1 cellular context compared by ENCODE assay signal in the genomic region with DNA sequence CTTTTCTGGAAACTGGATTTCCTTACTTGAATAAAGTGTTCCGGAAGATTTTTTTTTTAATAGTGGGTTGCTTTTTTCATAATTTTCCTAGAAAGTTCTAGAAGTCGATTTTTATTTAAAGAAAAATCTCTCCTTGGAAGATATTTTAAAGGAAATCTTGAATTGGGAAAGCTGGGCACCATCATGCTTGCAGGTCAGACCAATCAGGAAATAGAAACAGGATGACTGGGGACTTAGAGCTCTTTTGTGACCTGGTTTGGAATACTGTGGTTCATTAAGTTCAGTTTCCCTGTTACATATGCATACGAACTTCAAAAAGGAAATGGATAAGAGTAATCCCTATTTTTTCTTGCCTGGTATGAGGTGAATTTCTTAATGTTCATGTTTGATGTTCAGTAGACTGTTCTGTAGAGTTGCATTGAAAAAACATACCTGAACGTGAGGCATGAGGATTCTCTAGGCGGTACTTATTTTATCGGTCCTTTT.
TF ChIP-seq lines count a peak whose summit lies in the region.

No MANE protein-coding gene starts in this region.

TF ChIP-seq in GM23338, 12 proteins besides CTCF, POLR2A, EP300 and RAD21 (continued from another document):
- no peak for TF ChIP-seq POLR2AphosphoS5 (IDR thresholded peaks at IDR 0.05; ENCODE audit: low read depth)
- TF ChIP-seq REST (IDR thresholded peaks at IDR 0.05; ENCODE audit: unreplicated experiment), result no peak
- TF ChIP-seq JUNB (IDR thresholded peaks at IDR 0.05; ENCODE audit: unreplicated experiment), result no peak
